8 cellular contexts compared by ENCODE assay signal in genomic region chr2:28716265-28716865, GRCh38. TPM values are rescaled to one million over a fixed set of nuclear protein-coding genes. Genes with fewer than 3 reads are reported as not detected.
DNase-seq lines count a peak whose midpoint lies in the region; ATAC-seq and TF ChIP-seq lines count a peak whose summit lies in the region.

No MANE protein-coding gene starts in this region.

- H3K4me3 ChIP-seq in OCI-LY3 (ENCODE audit: low read length) (peak overlapping the region; percentile 29; the same call in 1 of the 2 replicates), urinary bladder (ENCODE audit: low read depth, low read length) (no peak overlapping the region)

- no peak overlapping the region; the same call in 1 of the 2 replicates for H2AFZ ChIP-seq in OCI-LY3 (ENCODE audit: low read depth, low read length)

- H3K79me2 ChIP-seq in OCI-LY3 (ENCODE audit: low read length) = no peaks in the 10 kb centered on the region

- peak overlapping the region; percentile 63 for H3K4me2 ChIP-seq in OCI-LY3 (ENCODE audit: low read length)

- no peaks in the 10 kb centered on the region for H3K9me3 ChIP-seq in OCI-LY3 (ENCODE audit: insufficient read depth, low read length)

- WGBS in urinary bladder = 19% methylated on average over 4 of the region's 4 CpGs

- H3K36me3 ChIP-seq in OCI-LY3 (replicated peaks; ENCODE audit: low read depth, low read length) (no peaks in the 10 kb centered on the region), urinary bladder (ENCODE audit: insufficient read depth) (no peaks in the 10 kb centered on the region)

- DNase-seq in Ammon's horn (ENCODE audit: low spot score) (peak; percentile 76), HCEC 1CT (peak; percentile 95), dermis microvascular lymphatic vessel endothelial cell (ENCODE audit: low read depth in 2 of 2) (peak; percentile 87 to 89), mucosa of gallbladder (ENCODE audit: low spot score) (peak; percentile 73), activated gamma-delta T cell (lab: John Stamatoyannopoulos, UW) (no peak)

- TF ChIP-seq CTCF in OCI-LY3 (IDR thresholded peaks at IDR 0.05; ENCODE audit: low read depth, low read length) = no peak

- H4K20me1 ChIP-seq in OCI-LY3 (ENCODE audit: insufficient read depth, low read length) = no peaks in the 10 kb centered on the region

- no peak for ATAC-seq in HG03342 (IDR thresholded peaks at IDR 0.05; ENCODE audit: unreplicated experiment)

- H3K27ac ChIP-seq in OCI-LY3 (ENCODE audit: low read length) (peak overlapping the region; percentile 88), urinary bladder (ENCODE audit: low read depth) (peak overlapping the region; percentile 82)

- H3K9ac ChIP-seq in OCI-LY3 (ENCODE audit: low read length) = peak overlapping the region; percentile 40

- no peaks in the 10 kb centered on the region for H3K27me3 ChIP-seq in OCI-LY3 (ENCODE audit: low read depth, low read length)

- H3K4me1 ChIP-seq in OCI-LY3 (ENCODE audit: low read length) = peaks cover 56% of the 10 kb centered on the region
- H3K4me1 ChIP-seq in urinary bladder (ENCODE audit: insufficient read depth) = no peaks in the 10 kb centered on the region

RNA-seq across cellular contexts. Expression of gene PPP1CB, which starts 35.3 kb away (rescaled TPM):
- total RNA-seq in dermis microvascular lymphatic vessel endothelial cell = 102 and 108 TPM in 2 replicates
- 395 TPM for total RNA-seq in mucosa of gallbladder
- 608 TPM for total RNA-seq in urinary bladder
- 252 TPM for polyA plus RNA-seq in urinary bladder
